1 cellular context compared by ENCODE assay signal in genomic region chr9:682633-683508, GRCh38.
TF ChIP-seq lines count a peak whose summit lies in the region.

No MANE protein-coding gene starts in this region.

TF ChIP-seq in GM23338, 12 proteins besides CTCF, POLR2A, EP300 and RAD21 (continued from another document):
- TF ChIP-seq ZNF462 (CRISPR knock-in tag; IDR thresholded peaks at IDR 0.05), result no peak
